18 cellular contexts compared by ENCODE assay signal in the genomic region with DNA sequence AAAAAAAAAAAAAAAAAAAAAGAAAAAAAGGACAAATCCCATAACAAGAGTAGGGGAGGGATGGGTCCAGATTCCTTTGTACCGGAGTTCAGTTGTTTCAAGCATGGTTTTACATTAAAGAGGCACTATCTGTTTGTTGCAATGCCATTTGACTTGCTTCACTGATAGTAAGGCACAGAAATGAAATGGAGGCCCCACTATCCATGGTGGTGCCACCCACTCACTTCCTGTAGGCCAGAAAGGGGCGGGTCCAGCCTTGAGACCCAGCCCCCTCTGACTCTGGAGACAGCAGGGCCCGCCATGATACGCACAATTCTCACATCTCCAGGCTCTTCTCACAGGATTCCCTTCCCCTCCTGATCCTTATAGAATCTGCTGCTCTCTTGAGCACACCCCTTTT.
A peak's percentile ranks its signal among the peaks of the same experiment; 100 is the strongest.
DNase-seq lines count a peak whose midpoint lies in the region; ATAC-seq and TF ChIP-seq lines count a peak whose summit lies in the region.
"Had no signal": no experiment of that assay in that cellular context is flagged by ENCODE, and none has a peak within 500 bp of the region (broad histone marks: within the 10 kb centered on the region; RNA-seq: fewer than 3 reads in every experiment).

No MANE protein-coding gene starts in this region.

- H3K27ac ChIP-seq in CD4-positive, alpha-beta T cell (ENCODE audit: low read depth, low read length): no peak overlapping the region
- H3K27ac ChIP-seq: spleen had no signal

- no peaks in the 10 kb centered on the region for H3K4me1 ChIP-seq in Caco-2

- ATAC-seq in CD4-positive, alpha-beta T cell (ENCODE audit: poor library complexity): no peak
- ATAC-seq in T-cell (replicated peaks in 1 of 4) (peak in 1 of 4 experiments; percentile 21), left lobe of liver (no peak), GM21717 (IDR thresholded peaks at IDR 0.05; ENCODE audit: unreplicated experiment) (no peak)
- ATAC-seq: left ventricle myocardium superior had no signal

- BruUV-seq in Caco-2 (replicated peaks; lab: Mats Ljungman, UMichigan): no TSS peak

- POLR2A ChIA-PET in CD4-positive, alpha-beta T cell (lab: Charles Lee): no interaction called here
- POLR2A ChIA-PET in T-cell (lab: Charles Lee): no interaction called here
- POLR2A ChIA-PET in Caco-2 (lab: Charles Lee): no interaction called here

- peak overlapping the region; percentile 50 for H3K27ac Mint-ChIP-seq in T-helper 1 cell treated with Interleukin-12 subunit alpha and Interleukin-12 subunit beta and Interleukin-4 antibody, amounts not matched to agents 30 μg/mL and 1 μg/mL, for 36 hours
- peak overlapping the region; percentile 56 for H3K27ac Mint-ChIP-seq in CD4-positive, alpha-beta T cell
- peak overlapping the region; percentile 28 to 97 for H3K27ac Mint-ChIP-seq in T-cell
- H3K27ac Mint-ChIP-seq in Caco-2 (ENCODE audit: unreplicated experiment): no peak overlapping the region
- H3K27ac Mint-ChIP-seq: activated naive CD8-positive, alpha-beta T cell treated with anti-CD3 and anti-CD28 coated beads, Interleukin-2, amount 10 ng/mL, durations not matched to agents 7 days and 5 days had no signal

- CTCF ChIA-PET in CD4-positive, alpha-beta T cell (lab: Charles Lee): interaction anchor here (0.9 kb wide), 1 partner anchor 22 kb away, joined by 3 read pairs; no protein-coding TSS in a partner anchor
- CTCF ChIA-PET in T-cell (lab: Charles Lee): interaction anchor here in 1 of 2 donors (0.6 kb wide), 1 partner anchor 17 kb away, joined by 3 read pairs; no protein-coding TSS in a partner anchor
- CTCF ChIA-PET in Caco-2 (lab: Charles Lee): no interaction called here

- no peaks in the 10 kb centered on the region for H3K9me3 ChIP-seq in CD4-positive, alpha-beta T cell (ENCODE audit: control insufficient read depth, low read length)
- no peaks in the 10 kb centered on the region for H3K9me3 ChIP-seq in Caco-2
- H3K9me3 ChIP-seq: spleen had no signal

- peaks cover 45% of the 10 kb centered on the region for H3K4me1 Mint-ChIP-seq in T-helper 1 cell treated with Interleukin-12 subunit alpha and Interleukin-12 subunit beta and Interleukin-4 antibody, amounts not matched to agents 30 μg/mL and 1 μg/mL, for 36 hours (ENCODE audit: low read depth)
- peaks cover 51% of the 10 kb centered on the region for H3K4me1 Mint-ChIP-seq in CD4-positive, alpha-beta T cell (ENCODE audit: low read depth)
- H3K4me1 Mint-ChIP-seq in T-cell (peaks cover 46 to 52% (median 50%) of the 10 kb centered on the region in 3 donors), Caco-2 (ENCODE audit: low read depth, unreplicated experiment) (no peaks in the 10 kb centered on the region)

- no peak overlapping the region for H3K4me3 Mint-ChIP-seq in T-helper 1 cell treated with Interleukin-12 subunit alpha and Interleukin-12 subunit beta and Interleukin-4 antibody, amounts not matched to agents 30 μg/mL and 1 μg/mL, for 36 hours
- no peak overlapping the region for H3K4me3 Mint-ChIP-seq in CD4-positive, alpha-beta T cell
- H3K4me3 Mint-ChIP-seq in T-cell (no peak overlapping the region), Caco-2 (ENCODE audit: unreplicated experiment) (no peak overlapping the region)
- H3K4me3 Mint-ChIP-seq: activated naive CD8-positive, alpha-beta T cell treated with anti-CD3 and anti-CD28 coated beads, Interleukin-2, amount 10 ng/mL, durations not matched to agents 7 days and 5 days; IgD-negative memory B cell had no signal

- H3K27me3 ChIP-seq in CD4-positive, alpha-beta T cell (ENCODE audit: control insufficient read depth, insufficient read depth, low read length): no peaks in the 10 kb centered on the region
- no peaks in the 10 kb centered on the region for H3K27me3 ChIP-seq in Caco-2 (replicated peaks; ENCODE audit: control insufficient read depth, insufficient read depth, low read length)
- H3K27me3 ChIP-seq: spleen had no signal

- intact Hi-C loops in CD4-positive, alpha-beta T cell (cut with DNase I, micrococcal nuclease): loop anchor here in 1 of 2 experiments (5.0 kb wide), 1 partner anchor 121 kb away; no protein-coding TSS in a partner anchor
- intact Hi-C loops in Caco-2 (cut with micrococcal nuclease; ENCODE audit: unreplicated experiment): no loop called here

- H3K27me3 Mint-ChIP-seq in T-helper 1 cell treated with Interleukin-12 subunit alpha and Interleukin-12 subunit beta and Interleukin-4 antibody, amounts not matched to agents 30 μg/mL and 1 μg/mL, for 36 hours (ENCODE audit: low read depth): no peaks in the 10 kb centered on the region
- no peaks in the 10 kb centered on the region for H3K27me3 Mint-ChIP-seq in CD4-positive, alpha-beta T cell
- H3K27me3 Mint-ChIP-seq in T-cell (no peaks in the 10 kb centered on the region), Caco-2 (ENCODE audit: insufficient read depth, unreplicated experiment) (no peaks in the 10 kb centered on the region)
- H3K27me3 Mint-ChIP-seq: activated naive CD8-positive, alpha-beta T cell treated with anti-CD3 and anti-CD28 coated beads, Interleukin-2, amount 10 ng/mL, durations not matched to agents 7 days and 5 days; IgD-negative memory B cell; progenitor cell of endocrine pancreas had no signal

- H3K9me3 Mint-ChIP-seq in T-helper 1 cell treated with Interleukin-12 subunit alpha and Interleukin-12 subunit beta and Interleukin-4 antibody, amounts not matched to agents 30 μg/mL and 1 μg/mL, for 36 hours: peaks cover 4% of the 10 kb centered on the region
- H3K9me3 Mint-ChIP-seq in CD4-positive, alpha-beta T cell: no peaks in the 10 kb centered on the region
- no peaks in the 10 kb centered on the region for H3K9me3 Mint-ChIP-seq in T-cell
- no peaks in the 10 kb centered on the region for H3K9me3 Mint-ChIP-seq in Caco-2 (ENCODE audit: unreplicated experiment)
- H3K9me3 Mint-ChIP-seq: activated naive CD8-positive, alpha-beta T cell treated with anti-CD3 and anti-CD28 coated beads, Interleukin-2, amount 10 ng/mL, durations not matched to agents 7 days and 5 days; IgD-negative memory B cell had no signal

- no peak for TF ChIP-seq CTCF in CD4-positive, alpha-beta T cell (IDR thresholded peaks at IDR 0.05)
- no peak for TF ChIP-seq CTCF in Caco-2 (IDR thresholded peaks at IDR 0.05; ENCODE audit: insufficient read depth in 1 of 2, low read depth in 1 of 2, low read length in 1 of 2, severe bottlenecking in 1 of 2, unreplicated experiment in 1 of 2)

- peaks cover 2% of the 10 kb centered on the region; the same call in 1 of the 2 replicates for H3K36me3 ChIP-seq in Caco-2 (ENCODE audit: control insufficient read depth, insufficient read depth, low read length)

- DNase-seq in T-helper 1 cell (no peak), T-cell (no peak), left lobe of liver (ENCODE audit: low spot score) (peak; percentile 28), Caco-2 (no peak), NCI-H1417 (lab: John Stamatoyannopoulos, UW) (no peak)
- no peak for DNase-seq in CD4-positive, alpha-beta T cell
- DNase-seq: activated naive CD8-positive, alpha-beta T cell treated with anti-CD3 and anti-CD28 coated beads, Interleukin-2, amount 10 ng/mL, durations not matched to agents 7 days and 5 days; activated T-cell treated with anti-CD3 and anti-CD28 coated beads for 4 hours; effector memory CD4-positive, alpha-beta T cell; left ventricle myocardium superior; NCI-H446 treated with DMSO at 0.1 percent for 48 hours; OCI-M1; spleen; stimulated activated naive CD4-positive, alpha-beta T cell treated with Interleukin-2 at 50 U/mL for 16 hours had no signal

- H3K36me3 Mint-ChIP-seq in T-helper 1 cell treated with Interleukin-12 subunit alpha and Interleukin-12 subunit beta and Interleukin-4 antibody, amounts not matched to agents 30 μg/mL and 1 μg/mL, for 36 hours (ENCODE audit: low read depth): peaks cover 45% of the 10 kb centered on the region
- H3K36me3 Mint-ChIP-seq in CD4-positive, alpha-beta T cell (ENCODE audit: low read depth): peaks cover 50% of the 10 kb centered on the region
- peaks cover 43% of the 10 kb centered on the region for H3K36me3 Mint-ChIP-seq in T-cell
- peaks cover 7% of the 10 kb centered on the region for H3K36me3 Mint-ChIP-seq in Caco-2 (ENCODE audit: insufficient read depth, unreplicated experiment)

- no peak overlapping the region for H3K4me3 ChIP-seq in Caco-2 (ENCODE audit: low read depth, low read length)
- H3K4me3 ChIP-seq: spleen had no signal
